Comparison of ENCODE assay signal across 14 cellular contexts in the genomic region with DNA sequence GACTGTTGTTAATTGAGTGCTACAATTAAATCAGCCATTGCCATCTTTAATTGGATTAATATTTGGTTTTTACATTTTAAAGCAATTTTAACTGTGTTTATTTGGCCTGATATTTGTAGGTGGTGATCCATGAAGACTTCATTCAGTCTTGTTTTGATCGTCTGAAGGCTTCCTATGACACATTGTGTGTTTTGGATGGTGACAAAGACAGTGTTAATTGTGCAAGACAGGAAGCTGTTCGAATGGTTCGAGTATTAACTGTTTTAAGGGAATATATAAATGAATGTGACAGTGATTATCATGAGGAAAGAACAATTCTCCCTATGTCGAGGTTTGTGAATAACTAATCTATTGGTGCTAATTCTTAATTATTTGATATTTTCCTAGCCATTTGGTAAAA.
"Had no signal": no experiment of that assay in that cellular context is flagged by ENCODE, and none has a peak within 500 bp of the region (broad histone marks: within the 10 kb centered on the region; RNA-seq: fewer than 3 reads in every experiment).

No MANE protein-coding gene starts in this region.

- H3K4me1 ChIP-seq: colonic mucosa, right atrium auricular region had no signal

- H3K4me3 Mint-ChIP-seq: naive thymus-derived CD8-positive, alpha-beta T cell had no signal

- H3K27ac Mint-ChIP-seq: naive thymus-derived CD8-positive, alpha-beta T cell had no signal

- H3K27me3 Mint-ChIP-seq: naive thymus-derived CD8-positive, alpha-beta T cell had no signal

- H3K9me3 ChIP-seq: colonic mucosa, mucosa of descending colon, neutrophil, right atrium auricular region had no signal

- H3K9me3 Mint-ChIP-seq: naive thymus-derived CD8-positive, alpha-beta T cell had no signal

- ATAC-seq: left colon; mucosa of descending colon; naive thymus-derived CD8-positive, alpha-beta T cell had no signal

- H3K27ac ChIP-seq: colonic mucosa, neutrophil, right atrium auricular region had no signal

- H3K4me3 ChIP-seq: colonic mucosa, lung, mucosa of descending colon, right atrium auricular region had no signal

- H3K27me3 ChIP-seq: colonic mucosa, neutrophil, right atrium auricular region had no signal

- DNase-seq: activated CD4-positive, CD25-positive, alpha-beta regulatory T cell; activated gamma-delta T cell treated with Interleukin-2 at 50 U/mL for 16 hours; activated T-cell treated with anti-CD3 and anti-CD28 coated beads, Interleukin-2, amount 50 U/mL, for 1 hour; aorta; colonic mucosa; effector memory CD4-positive, alpha-beta T cell; left colon; mucosa of descending colon; naive thymus-derived CD8-positive, alpha-beta T cell; posterior cingulate gyrus; small intestine had no signal
